Comparison of ENCODE assay signal across 8 cellular contexts in the genomic region with DNA sequence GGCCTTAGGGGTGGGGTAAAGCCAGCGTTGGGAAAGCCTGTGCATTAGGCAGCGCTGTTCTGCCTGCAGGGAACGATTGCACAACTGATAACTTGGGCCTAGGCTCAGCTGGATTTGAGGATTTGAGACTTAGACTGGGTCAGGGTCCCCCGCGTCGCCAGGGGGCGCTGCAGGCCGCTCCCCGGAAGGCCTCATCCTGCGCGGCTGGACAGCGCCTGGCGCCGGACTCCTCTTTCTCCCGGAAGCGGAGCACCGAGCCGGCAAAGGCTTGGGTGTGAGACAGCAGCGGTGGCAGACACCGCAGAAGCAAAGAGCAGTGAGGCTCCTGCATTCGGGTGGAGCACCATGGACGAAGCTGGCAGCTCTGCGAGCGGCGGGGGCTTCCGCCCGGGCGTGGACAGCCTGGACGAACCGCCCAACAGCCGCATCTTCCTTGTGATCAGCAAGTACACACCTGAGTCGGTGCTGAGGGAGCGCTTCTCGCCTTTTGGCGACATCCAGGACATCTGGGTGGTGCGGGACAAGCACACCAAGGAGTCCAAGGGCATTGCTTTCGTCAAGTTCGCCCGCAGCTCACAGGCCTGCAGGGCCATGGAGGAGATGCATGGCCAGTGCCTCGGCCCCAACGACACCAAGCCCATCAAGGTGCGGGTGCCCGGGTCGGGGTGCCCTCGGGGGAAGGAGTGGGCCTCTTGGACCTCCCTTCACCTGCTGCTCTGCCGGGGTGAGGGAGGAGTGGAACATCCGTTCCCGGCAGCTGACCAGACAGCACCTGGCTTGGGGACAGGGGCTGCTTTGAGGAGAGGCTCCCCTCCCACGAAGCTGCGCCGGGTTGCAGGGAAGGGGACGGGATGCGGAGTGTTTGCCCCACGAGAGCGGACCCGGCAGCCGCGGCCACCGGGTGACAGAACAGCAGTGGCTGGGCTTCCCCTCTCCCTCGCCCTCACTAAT. TPM values are rescaled to one million over a fixed set of nuclear protein-coding genes. Genes with fewer than 3 reads are reported as not detected.
DNase-seq lines count a peak whose midpoint lies in the region; ATAC-seq and TF ChIP-seq lines count a peak whose summit lies in the region.

A gene with protein sequence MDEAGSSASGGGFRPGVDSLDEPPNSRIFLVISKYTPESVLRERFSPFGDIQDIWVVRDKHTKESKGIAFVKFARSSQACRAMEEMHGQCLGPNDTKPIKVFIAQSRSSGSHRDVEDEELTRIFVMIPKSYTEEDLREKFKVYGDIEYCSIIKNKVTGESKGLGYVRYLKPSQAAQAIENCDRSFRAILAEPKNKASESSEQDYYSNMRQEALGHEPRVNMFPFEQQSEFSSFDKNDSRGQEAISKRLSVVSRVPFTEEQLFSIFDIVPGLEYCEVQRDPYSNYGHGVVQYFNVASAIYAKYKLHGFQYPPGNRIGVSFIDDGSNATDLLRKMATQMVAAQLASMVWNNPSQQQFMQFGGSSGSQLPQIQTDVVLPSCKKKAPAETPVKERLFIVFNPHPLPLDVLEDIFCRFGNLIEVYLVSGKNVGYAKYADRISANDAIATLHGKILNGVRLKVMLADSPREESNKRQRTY (plus strand): TSS at position 236 of the 951 bp plus-strand sequence. CDS start 110 bp downstream, at position 346.

- H3K9me3 Mint-ChIP-seq in activated naive CD4-positive, alpha-beta T cell treated with anti-CD3 and anti-CD28 coated beads, Interleukin-2, amount 10 ng/mL, durations not matched to agents 7 days and 5 days, result no peaks in the 10 kb centered on the region

- H3K27ac ChIP-seq in SK-N-MC (no peak within 1 kb of the TSS), thoracic aorta (peak within 1 kb of the TSS; percentile 40 to 45)

- TF ChIP-seq CTCF in GM10248 (IDR thresholded peaks at IDR 0.05; ENCODE audit: control extremely low read depth, extremely low read depth, low read depth, missing control alignments), result peak; percentile 91
- peak; percentile 99 for TF ChIP-seq CTCF in HFF-Myc (IDR thresholded peaks at IDR 0.05; ENCODE audit: low read depth, low read length, missing control alignments)
- TF ChIP-seq CTCF in omental fat pad (IDR thresholded peaks at IDR 0.05), result peak in 2 of 3 donors; percentile 59 to 90
- TF ChIP-seq CTCF in thoracic aorta (IDR thresholded peaks at IDR 0.05), result peak; percentile 96

- H3K4me3 ChIP-seq in HFF-Myc (replicated peaks; ENCODE audit: low read depth, low read length) (peak within 1 kb of the TSS; percentile 96), SK-N-MC (peak within 1 kb of the TSS; percentile 92), thoracic aorta (peak within 1 kb of the TSS; percentile 92)

- H3K27me3 ChIP-seq in thoracic aorta (replicated peaks; ENCODE audit: insufficient read depth), result no peaks in the 10 kb centered on the region

- H3K9me3 ChIP-seq in SK-N-MC (ENCODE audit: low read depth, low read length) (no peaks in the 10 kb centered on the region), thoracic aorta (no peaks in the 10 kb centered on the region)

- CTCF ChIA-PET in GM10248 (lab: Yijun Ruan, JAX), result interaction anchor here (0.7 to 11.3 kb wide), 44 partner anchors 8 to 804 kb away, joined by 3 to 110 read pairs (median 6); no protein-coding TSS in a partner anchor
- CTCF ChIA-PET in activated naive CD4-positive, alpha-beta T cell treated with anti-CD3 and anti-CD28 coated beads, Interleukin-2, amount 10 ng/mL, durations not matched to agents 7 days and 5 days (lab: Charles Lee), result interaction anchor here (0.8 to 3.7 kb wide), 17 partner anchors 10 to 338 kb away, joined by 3 to 18 read pairs (median 3); a partner anchor contains a TSS

- peaks cover 5% of the 10 kb centered on the region for H3K36me3 Mint-ChIP-seq in activated naive CD4-positive, alpha-beta T cell treated with anti-CD3 and anti-CD28 coated beads, Interleukin-2, amount 10 ng/mL, durations not matched to agents 7 days and 5 days

- H3K27me3 Mint-ChIP-seq in activated naive CD4-positive, alpha-beta T cell treated with anti-CD3 and anti-CD28 coated beads, Interleukin-2, amount 10 ng/mL, durations not matched to agents 7 days and 5 days, result no peaks in the 10 kb centered on the region

- peak within 1 kb of the TSS; percentile 89 for H3K27ac Mint-ChIP-seq in activated naive CD4-positive, alpha-beta T cell treated with anti-CD3 and anti-CD28 coated beads, Interleukin-2, amount 10 ng/mL, durations not matched to agents 7 days and 5 days

- H3K4me3 Mint-ChIP-seq in activated naive CD4-positive, alpha-beta T cell treated with anti-CD3 and anti-CD28 coated beads, Interleukin-2, amount 10 ng/mL, durations not matched to agents 7 days and 5 days, result peak within 1 kb of the TSS; percentile 85

- peak within 1 kb of the TSS; percentile 80 for H3K9ac ChIP-seq in SK-N-MC (ENCODE audit: insufficient read length)

- POLR2A ChIA-PET in GM10248 (lab: Yijun Ruan, JAX), result no interaction called here

- peak; percentile 91 for DNase-seq in GM10248 (ENCODE audit: extremely low spot score)
- DNase-seq in HFF-Myc (ENCODE audit: extremely low read depth, low read depth), result peak; percentile 75
- DNase-seq in MV-4-11 (lab: John Stamatoyannopoulos, UW), result peak; percentile 88
- peak; percentile 83 for DNase-seq in SK-N-MC (ENCODE audit: low read depth, low spot score)
- DNase-seq in activated naive CD4-positive, alpha-beta T cell treated with anti-CD3 and anti-CD28 coated beads, Interleukin-2, amount 10 ng/mL, durations not matched to agents 7 days and 5 days, result peak; percentile 89
- DNase-seq in glomerular endothelial cell (ENCODE audit: extremely low read depth, low read depth, low spot score), result peak; percentile 33
- DNase-seq in omental fat pad (ENCODE audit: low spot score), result peak; percentile 69
- peak; percentile 64 for DNase-seq in thoracic aorta (ENCODE audit: low spot score)

- H3K4me1 ChIP-seq in thoracic aorta (ENCODE audit: control insufficient read depth in 1 of 2, low read depth in 2 of 2), result no peaks in the 10 kb centered on the region

- ATAC-seq in omental fat pad (ENCODE audit: low FRiP score) (peak; percentile 99), thoracic aorta (ENCODE audit: insufficient number of reproducible peaks, low FRiP score, low read depth) (peak; percentile 98)

- peaks cover 34% of the 10 kb centered on the region for H3K4me1 Mint-ChIP-seq in activated naive CD4-positive, alpha-beta T cell treated with anti-CD3 and anti-CD28 coated beads, Interleukin-2, amount 10 ng/mL, durations not matched to agents 7 days and 5 days

- H3K36me3 ChIP-seq in SK-N-MC (ENCODE audit: insufficient read depth, low read length) (0 out of 2 replicates have a peak, but pooled peaks cover 6% of the 10 kb centered on the region), thoracic aorta (no peaks in the 10 kb centered on the region)

RNA-seq across cellular contexts. Expression of the gene that starts here (rescaled TPM):
- total RNA-seq in glomerular endothelial cell (9.3 and 16.1 TPM in 2 replicates), omental fat pad (10 to 100 TPM in 1 of 4 donors, 1 to 10 TPM in 3; 6.8 to 16.9 (median 8.2) TPM), thoracic aorta (10 to 100 TPM; 12.0 to 18.3 TPM)

Comparison
In these comparisons a context has a peak if more than half of its experiments do, and no peak if none do; other contexts are left out.
1. DNase-seq: peak in every context shown above with its lines; median percentile 91 in GM10248; 89 in activated naive CD4-positive, alpha-beta T cell treated with anti-CD3 and anti-CD28 coated beads, Interleukin-2, amount 10 ng/mL, durations not matched to agents 7 days and 5 days; 88 in MV-4-11; 83 in SK-N-MC; 75 in HFF-Myc; 69 in omental fat pad; 64 in thoracic aorta; 33 in glomerular endothelial cell.